ENCODE assay signal across 10 cellular contexts in the genomic region with DNA sequence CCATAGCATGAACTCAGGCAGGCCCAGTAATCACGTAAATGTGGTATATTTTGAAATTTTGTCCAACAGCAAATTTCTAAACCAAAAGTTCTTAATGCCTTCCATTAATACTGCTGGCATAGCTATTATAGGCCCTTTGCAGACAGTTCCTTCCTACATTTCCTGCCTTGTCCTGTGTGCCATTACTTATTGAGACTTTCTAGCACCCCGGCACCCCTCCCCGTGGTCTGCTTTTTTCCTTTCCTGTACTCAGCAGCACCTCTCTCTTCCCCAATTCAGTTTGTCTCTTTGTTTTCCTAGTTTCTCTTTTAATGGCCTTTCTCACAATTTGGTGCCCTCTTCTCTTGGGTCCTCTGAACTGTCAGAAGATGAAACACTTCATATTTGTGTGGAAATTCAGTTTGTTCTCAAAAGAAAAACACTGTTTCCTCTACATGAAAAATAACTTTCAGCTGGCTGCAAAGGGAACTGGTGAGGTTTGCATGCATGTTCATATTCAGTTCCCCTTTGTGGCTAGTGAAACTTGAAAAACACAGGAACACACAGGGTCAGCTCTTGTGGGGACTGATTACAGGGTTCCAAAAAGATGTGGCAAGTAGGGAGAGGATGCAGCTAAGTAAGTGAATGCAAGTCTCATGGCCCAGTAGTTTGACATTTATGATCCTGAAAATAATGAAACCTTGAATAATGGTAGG. TPM values are rescaled to one million over a fixed set of nuclear protein-coding genes. Genes with fewer than 3 reads are reported as not detected.
A peak's percentile ranks its signal among the peaks of the same experiment; 100 is the strongest.
DNase-seq lines count a peak whose midpoint lies in the region; ATAC-seq and TF ChIP-seq lines count a peak whose summit lies in the region.
"Had no signal": no experiment of that assay in that cellular context is flagged by ENCODE, and none has a peak within 500 bp of the region (broad histone marks: within the 10 kb centered on the region; RNA-seq: fewer than 3 reads in every experiment).

No MANE protein-coding gene starts in this region.

- peak overlapping the region in 3 of 5 experiments; percentile 3 to 66 (median 7) for H3K27ac Mint-ChIP-seq in brain

- H3K9me3 Mint-ChIP-seq in brain, result no peaks in the 10 kb centered on the region

- no peaks in the 10 kb centered on the region for H3K27me3 ChIP-seq in gastroesophageal sphincter
- H3K27me3 ChIP-seq: SJSA1 had no signal

- ATAC-seq in GM19452 (IDR thresholded peaks at IDR 0.05; ENCODE audit: unreplicated experiment) (peak; percentile 80), HG03442 (IDR thresholded peaks at IDR 0.05; ENCODE audit: unreplicated experiment) (peak; percentile 91), gastroesophageal sphincter (no peak)
- ATAC-seq in activated CD4-positive, CD25-positive, alpha-beta regulatory T cell treated with anti-CD3 and anti-CD28 coated beads, Interleukin-2, amount 50 U/mL, for 24 hours, result no peak

- TF ChIP-seq CTCF in brain (conservative IDR thresholded peaks at IDR 0.05), result no peak
- no peak for TF ChIP-seq CTCF in gastroesophageal sphincter (IDR thresholded peaks at IDR 0.05)

- DNase-seq in CMK (ENCODE audit: low read depth) (peak; percentile 31), cerebellar cortex (ENCODE audit: low spot score) (no peak), kidney tubule cell (ENCODE audit: low spot score) (no peak)
- DNase-seq: cortex of kidney had no signal

- WGBS in gastroesophageal sphincter (ENCODE audit: low coverage in 1 of 2), 2 donors, result 78 to 100% methylated on average over 1 to 3 of the region's 3 CpGs

- peaks cover 20% of the 10 kb centered on the region for H3K36me3 Mint-ChIP-seq in brain

- no peaks in the 10 kb centered on the region for H3K9me3 ChIP-seq in gastroesophageal sphincter
- H3K9me3 ChIP-seq: SJSA1 had no signal

- TF ChIP-seq POLR2A in gastroesophageal sphincter (IDR thresholded peaks at IDR 0.05), result no peak

- H3K4me3 Mint-ChIP-seq in brain, result no peak overlapping the region

- H3K4me3 ChIP-seq in gastroesophageal sphincter, result no peak overlapping the region
- H3K4me3 ChIP-seq: SJSA1 had no signal

- H3K4me1 Mint-ChIP-seq in brain, result peaks cover 14% of the 10 kb centered on the region

- no peaks in the 10 kb centered on the region for H3K36me3 ChIP-seq in gastroesophageal sphincter
- H3K36me3 ChIP-seq: SJSA1 had no signal

- H3K4me1 ChIP-seq in gastroesophageal sphincter, result no peaks in the 10 kb centered on the region

- H3K27ac ChIP-seq in gastroesophageal sphincter, result no peak overlapping the region
- H3K27ac ChIP-seq: SJSA1 had no signal

- no peak for TF ChIP-seq EP300 in gastroesophageal sphincter (IDR thresholded peaks at IDR 0.05)

- H3K27me3 Mint-ChIP-seq in brain, result no peaks in the 10 kb centered on the region

RNA-seq across cellular contexts. Expression of gene GPR34, which starts 17.1 kb away (rescaled TPM):
- polyA plus RNA-seq in brain (ENCODE audit: insufficient read depth, low read depth, low replicate concordance), result 1.7 TPM
- 10 to 100 TPM in 2 of 4 donors, 1 to 10 TPM in 2; 3.3 to 17.0 (median 7.1) TPM for total RNA-seq in gastroesophageal sphincter
- total RNA-seq: SJSA1 had no signal

RNA-seq across cellular contexts. Expression of gene GPR82, which starts 18.2 kb away (rescaled TPM):
- not detected for polyA plus RNA-seq in brain (ENCODE audit: insufficient read depth, low read depth, low replicate concordance)
- under 1 TPM in 2 of 4 donors, not detected in 2; 0.47 to 0.67 TPM for total RNA-seq in gastroesophageal sphincter
- total RNA-seq: SJSA1 had no signal

Comparison
In these comparisons a context has a peak if more than half of its experiments do, and no peak if none do; other contexts are left out.
1. ATAC-seq: peak in GM19452 (single experiment) and HG03442 (single experiment); none in activated CD4-positive, CD25-positive, alpha-beta regulatory T cell treated with anti-CD3 and anti-CD28 coated beads, Interleukin-2, amount 50 U/mL, for 24 hours (0 of 2) and gastroesophageal sphincter (single experiment).